8 cellular contexts compared by ENCODE assay signal in genomic region chr19:4473708-4474503, GRCh38. TPM values are rescaled to one million over a fixed set of nuclear protein-coding genes. Genes with fewer than 3 reads are reported as not detected.
A peak's percentile ranks its signal among the peaks of the same experiment; 100 is the strongest.
DNase-seq lines count a peak whose midpoint lies in the region; ATAC-seq and TF ChIP-seq lines count a peak whose summit lies in the region.

No MANE protein-coding gene starts in this region.

- H3K4me3 ChIP-seq in vagina, result peak overlapping the region; percentile 91 to 99

- H3K36me3 Mint-ChIP-seq in stimulated activated naive CD8-positive, alpha-beta T cell treated with anti-CD3 and anti-CD28 coated beads, Interleukin-15, Interleukin-2, amounts not matched to agents 100 ng/mL and 50 ng/mL, for 24 hours (ENCODE audit: low read depth), result peaks cover 5% of the 10 kb centered on the region
- peaks cover 3% of the 10 kb centered on the region for H3K36me3 Mint-ChIP-seq in activated naive CD8-positive, alpha-beta T cell treated with anti-CD3 and anti-CD28 coated beads for 36 hours

- H3K27ac ChIP-seq in vagina, result no peak overlapping the region

- H3K36me3 ChIP-seq in vagina, result peaks cover 0 to 13% of the 10 kb centered on the region in 2 donors

- peak overlapping the region; percentile 45 for H3K27ac Mint-ChIP-seq in stimulated activated naive CD8-positive, alpha-beta T cell treated with anti-CD3 and anti-CD28 coated beads, Interleukin-15, Interleukin-2, amounts not matched to agents 100 ng/mL and 50 ng/mL, for 24 hours
- H3K27ac Mint-ChIP-seq in activated naive CD8-positive, alpha-beta T cell treated with anti-CD3 and anti-CD28 coated beads for 36 hours, result no peak overlapping the region

- no peak for ATAC-seq in stimulated activated naive CD8-positive, alpha-beta T cell treated with anti-CD3 and anti-CD28 coated beads, Interleukin-15, Interleukin-2, amounts not matched to agents 100 U/mL and 50 U/mL, for 24 hours
- ATAC-seq in GM21723 (IDR thresholded peaks at IDR 0.05; ENCODE audit: unreplicated experiment) (no peak), HG03025 (IDR thresholded peaks at IDR 0.05; ENCODE audit: low FRiP score, unreplicated experiment) (no peak), GM18505 (IDR thresholded peaks at IDR 0.05; ENCODE audit: unreplicated experiment) (no peak)

- TF ChIP-seq CTCF in vagina (IDR thresholded peaks at IDR 0.05), result no peak

- H3K9me3 ChIP-seq in vagina, result no peaks in the 10 kb centered on the region

- TF ChIP-seq POLR2A in vagina (IDR thresholded peaks at IDR 0.05) (no peak), GM18505 (IDR thresholded peaks at IDR 0.05; ENCODE audit: borderline replicate concordance, extremely low read depth, insufficient read depth, insufficient read length) (no peak)

- no peaks in the 10 kb centered on the region for H3K27me3 ChIP-seq in vagina

- H3K4me1 Mint-ChIP-seq in stimulated activated naive CD8-positive, alpha-beta T cell treated with anti-CD3 and anti-CD28 coated beads, Interleukin-15, Interleukin-2, amounts not matched to agents 100 ng/mL and 50 ng/mL, for 24 hours (ENCODE audit: low read depth), result peaks cover 24% of the 10 kb centered on the region
- H3K4me1 Mint-ChIP-seq in activated naive CD8-positive, alpha-beta T cell treated with anti-CD3 and anti-CD28 coated beads for 36 hours, result peaks cover 21% of the 10 kb centered on the region

- intact Hi-C loops in vagina (cut with DNase I), result no loop called here

- H3K4me1 ChIP-seq in vagina, result peaks cover 31% of the 10 kb centered on the region

- no peaks in the 10 kb centered on the region for H3K9me3 Mint-ChIP-seq in stimulated activated naive CD8-positive, alpha-beta T cell treated with anti-CD3 and anti-CD28 coated beads, Interleukin-15, Interleukin-2, amounts not matched to agents 100 ng/mL and 50 ng/mL, for 24 hours
- no peaks in the 10 kb centered on the region for H3K9me3 Mint-ChIP-seq in activated naive CD8-positive, alpha-beta T cell treated with anti-CD3 and anti-CD28 coated beads for 36 hours

- no peak for DNase-seq in stimulated activated naive CD8-positive, alpha-beta T cell treated with anti-CD3 and anti-CD28 coated beads, Interleukin-15, Interleukin-2, amounts not matched to agents 100 U/mL and 50 U/mL, for 24 hours
- no peak for DNase-seq in activated naive CD8-positive, alpha-beta T cell treated with anti-CD3 and anti-CD28 coated beads for 36 hours
- peak; percentile 16 for DNase-seq in iPS-NIHi7 (ENCODE audit: extremely low spot score)
- no peak for DNase-seq in vagina (ENCODE audit: extremely low spot score in 2 of 2)

- no peaks in the 10 kb centered on the region for H3K27me3 Mint-ChIP-seq in stimulated activated naive CD8-positive, alpha-beta T cell treated with anti-CD3 and anti-CD28 coated beads, Interleukin-15, Interleukin-2, amounts not matched to agents 100 ng/mL and 50 ng/mL, for 24 hours
- no peaks in the 10 kb centered on the region for H3K27me3 Mint-ChIP-seq in activated naive CD8-positive, alpha-beta T cell treated with anti-CD3 and anti-CD28 coated beads for 36 hours

- peak overlapping the region; percentile 81 for H3K4me3 Mint-ChIP-seq in stimulated activated naive CD8-positive, alpha-beta T cell treated with anti-CD3 and anti-CD28 coated beads, Interleukin-15, Interleukin-2, amounts not matched to agents 100 ng/mL and 50 ng/mL, for 24 hours
- H3K4me3 Mint-ChIP-seq in activated naive CD8-positive, alpha-beta T cell treated with anti-CD3 and anti-CD28 coated beads for 36 hours, result peak overlapping the region; percentile 85

RNA-seq across cellular contexts. Expression of gene HDGFL2, which starts 1.8 kb away (rescaled TPM):
- total RNA-seq in activated naive CD8-positive, alpha-beta T cell treated with anti-CD3 and anti-CD28 coated beads for 36 hours, result 10 to 100 TPM; 45.5 to 47.0 TPM
- total RNA-seq in vagina, result 33.1 TPM

RNA-seq across cellular contexts. Expression of gene UBXN6, which starts 16.3 kb away (rescaled TPM):
- total RNA-seq in activated naive CD8-positive, alpha-beta T cell treated with anti-CD3 and anti-CD28 coated beads for 36 hours, result 10 to 100 TPM; 37.0 to 37.8 TPM
- 147 TPM for total RNA-seq in vagina

RNA-seq across cellular contexts. Expression of gene PLIN4, which starts 44.4 kb away (rescaled TPM):
- not detected for total RNA-seq in activated naive CD8-positive, alpha-beta T cell treated with anti-CD3 and anti-CD28 coated beads for 36 hours
- 69.5 TPM for total RNA-seq in vagina

Comparison
In these comparisons a context has a peak if more than half of its experiments do, and no peak if none do; other contexts are left out.
1. RNA of gene PLIN4, which starts 44.4 kb away (total RNA-seq): 69.5 TPM in vagina (single experiment); not detected in activated naive CD8-positive, alpha-beta T cell treated with anti-CD3 and anti-CD28 coated beads for 36 hours; every median in the first group is over 10 times any median in the second.